9 cellular contexts compared by ENCODE assay signal in the genomic region with DNA sequence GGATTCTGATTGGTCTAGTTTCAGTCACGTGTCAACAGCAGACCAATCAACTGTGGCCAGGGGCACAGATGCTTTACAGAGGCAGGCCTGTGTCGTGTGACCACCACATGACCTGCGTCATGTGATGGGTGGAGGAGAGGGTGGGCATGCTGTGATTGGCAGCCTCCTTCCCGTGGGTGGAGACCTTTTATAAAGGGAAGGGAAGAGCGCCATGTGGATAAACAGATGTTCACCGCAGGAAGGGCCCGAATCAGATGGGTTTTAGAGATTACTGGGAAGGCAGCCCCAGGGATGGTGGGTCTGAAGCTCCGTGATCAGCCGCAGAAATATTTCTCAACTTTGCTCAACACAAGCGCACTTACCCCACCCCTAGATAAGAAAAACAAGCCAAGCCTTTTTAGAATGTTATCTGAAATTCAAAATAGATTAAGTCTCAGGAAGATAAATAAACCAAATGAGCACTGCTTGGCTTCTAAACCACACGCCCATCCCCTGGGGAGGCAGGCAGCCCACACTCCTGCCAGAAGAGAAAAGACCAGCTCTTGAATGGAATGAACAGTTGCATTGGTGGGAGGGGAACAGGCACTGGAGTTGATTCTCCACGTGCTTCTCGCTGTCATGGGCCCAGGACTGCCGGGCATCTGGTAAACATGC. TPM values are rescaled to one million over a fixed set of nuclear protein-coding genes. Genes with fewer than 3 reads are reported as not detected.
DNase-seq lines count a peak whose midpoint lies in the region; ATAC-seq and TF ChIP-seq lines count a peak whose summit lies in the region.
"Had no signal": no experiment of that assay in that cellular context is flagged by ENCODE, and none has a peak within 500 bp of the region (broad histone marks: within the 10 kb centered on the region; RNA-seq: fewer than 3 reads in every experiment).

No MANE protein-coding gene starts in this region.

- H2BK5ac ChIP-seq in neuronal stem cell (ENCODE audit: low read length): no peak overlapping the region

- H3K4me1 Mint-ChIP-seq in Calu3 (ENCODE audit: low read depth, unreplicated experiment): no peaks in the 10 kb centered on the region
- peaks cover 17% of the 10 kb centered on the region for H3K4me1 Mint-ChIP-seq in endothelial cell (ENCODE audit: unreplicated experiment)
- peaks cover 7 to 21% (median 17%) of the 10 kb centered on the region in 4 donors for H3K4me1 Mint-ChIP-seq in CD4-positive, alpha-beta memory T cell

- CTCF ChIA-PET in Calu3 (lab: Charles Lee): no interaction called here
- CTCF ChIA-PET in CD4-positive, alpha-beta memory T cell (lab: Charles Lee; ENCODE audit: partially characterized antibody): no interaction called here

- H4K91ac ChIP-seq in neuronal stem cell (ENCODE audit: low read depth, low read length, poor library complexity): no peak overlapping the region

- peaks cover 0 to 12% (median 0%) of the 10 kb centered on the region in 3 experiments for H3K27me3 ChIP-seq in neuronal stem cell (ENCODE audit: control insufficient read depth in 3 of 3, insufficient read depth in 3 of 3, low read depth in 1 of 3, low read length in 3 of 3)
- H3K27me3 ChIP-seq in CD4-positive, alpha-beta memory T cell (ENCODE audit: insufficient read depth, low read length): no peaks in the 10 kb centered on the region

- peaks cover 0 to 4% of the 10 kb centered on the region in 2 donors for H3K4me1 ChIP-seq in neuronal stem cell (ENCODE audit: control insufficient read depth in 2 of 2, insufficient read depth in 1 of 2, low read depth in 1 of 2, low read length in 2 of 2)
- H3K4me1 ChIP-seq in CD4-positive, alpha-beta memory T cell (ENCODE audit: insufficient read depth, low read length): peaks cover 9% of the 10 kb centered on the region

- H4K8ac ChIP-seq in neuronal stem cell (ENCODE audit: low read depth, low read length): no peak overlapping the region

- POLR2A ChIA-PET in CD4-positive, alpha-beta memory T cell (lab: Charles Lee; ENCODE audit: partially characterized antibody): no interaction called here

- H3K27ac Mint-ChIP-seq in Calu3 (ENCODE audit: unreplicated experiment) (no peak overlapping the region), endothelial cell (ENCODE audit: unreplicated experiment) (no peak overlapping the region)
- peak overlapping the region in 2 of 7 donors; percentile 14 to 24 for H3K27ac Mint-ChIP-seq in CD4-positive, alpha-beta memory T cell

- peak overlapping the region; percentile 68 for H2AFZ ChIP-seq in neuronal stem cell (ENCODE audit: low read length)

- H3K9me3 Mint-ChIP-seq in Calu3 (ENCODE audit: low read depth, unreplicated experiment) (no peaks in the 10 kb centered on the region), endothelial cell (ENCODE audit: unreplicated experiment) (no peaks in the 10 kb centered on the region)
- H3K9me3 Mint-ChIP-seq in CD4-positive, alpha-beta memory T cell: no peaks in the 10 kb centered on the region

- DNase-seq in Calu3 (peak; percentile 32), NCI-H226 (peak; percentile 97), endothelial cell (ENCODE audit: low spot score) (peak; percentile 21), neuronal stem cell (ENCODE audit: low spot score) (no peak), GOT3 (lab: John Stamatoyannopoulos, UW) (no peak)
- DNase-seq in central memory CD4-positive, alpha-beta T cell: no peak
- no peak for DNase-seq in CD4-positive, alpha-beta memory T cell
- DNase-seq: activated CD4-positive, CD25-positive, alpha-beta regulatory T cell treated with anti-CD3 and anti-CD28 coated beads, Interleukin-2, amount 50 U/mL, for 72 hours had no signal

- WGBS in neuronal stem cell (ENCODE audit: extremely low coverage in 2 of 2, insufficient read length in 2 of 2, insufficient replicate concordance in 1 of 2), 2 donors: no CpG with 5 or more reads among the region's 14 CpGs

- no peak overlapping the region for H2BK120ac ChIP-seq in neuronal stem cell (ENCODE audit: low read depth, low read length)

- no peak overlapping the region for H2BK15ac ChIP-seq in neuronal stem cell (ENCODE audit: low read length)

- peak overlapping the region; percentile 66 for H2BK12ac ChIP-seq in neuronal stem cell (ENCODE audit: low read length)

- no peaks in the 10 kb centered on the region for H3K36me3 ChIP-seq in neuronal stem cell (replicated peaks in 1 of 2; ENCODE audit: control insufficient read depth in 2 of 2, insufficient read depth in 2 of 2, low read length in 2 of 2)
- H3K36me3 ChIP-seq in CD4-positive, alpha-beta memory T cell (ENCODE audit: insufficient read depth, low read length): no peaks in the 10 kb centered on the region

- no peak overlapping the region for H3K23ac ChIP-seq in neuronal stem cell (ENCODE audit: low read depth, low read length, poor library complexity)

- H3K4me3 Mint-ChIP-seq in Calu3 (ENCODE audit: low read depth, unreplicated experiment): no peak overlapping the region
- H3K4me3 Mint-ChIP-seq in endothelial cell (ENCODE audit: unreplicated experiment): no peak overlapping the region
- H3K4me3 Mint-ChIP-seq in CD4-positive, alpha-beta memory T cell: no peak overlapping the region

- no peak overlapping the region for H3K14ac ChIP-seq in neuronal stem cell (ENCODE audit: low read length)

- no TSS peak for BruUV-seq in Calu3 (replicated peaks; lab: Mats Ljungman, UMichigan)

- no peaks in the 10 kb centered on the region for H3K79me1 ChIP-seq in neuronal stem cell (ENCODE audit: low read depth, low read length)

- H3K9me3 ChIP-seq in neuronal stem cell (replicated peaks in 1 of 2; ENCODE audit: control insufficient read depth in 2 of 2, insufficient read depth in 1 of 2, low read depth in 1 of 2, low read length in 2 of 2): no peaks in the 10 kb centered on the region
- no peaks in the 10 kb centered on the region for H3K9me3 ChIP-seq in CD4-positive, alpha-beta memory T cell (ENCODE audit: control insufficient read depth in 1 of 2, low read length in 2 of 2)

- no peak overlapping the region for H3K4me2 ChIP-seq in neuronal stem cell (ENCODE audit: insufficient read depth, low read length, poor library complexity, severe bottlenecking)

- H3K27me3 Mint-ChIP-seq in Calu3 (ENCODE audit: unreplicated experiment): peaks cover 28% of the 10 kb centered on the region
- H3K27me3 Mint-ChIP-seq in endothelial cell (ENCODE audit: unreplicated experiment): peaks cover 1% of the 10 kb centered on the region
- no peaks in the 10 kb centered on the region for H3K27me3 Mint-ChIP-seq in CD4-positive, alpha-beta memory T cell

- no peak for ATAC-seq in HG03521 (IDR thresholded peaks at IDR 0.05; ENCODE audit: unreplicated experiment)

- no peak overlapping the region for H3K27ac ChIP-seq in neuronal stem cell (replicated peaks; ENCODE audit: low read length)
- H3K27ac ChIP-seq in CD4-positive, alpha-beta memory T cell (ENCODE audit: low read depth, low read length): no peak overlapping the region

- H3K18ac ChIP-seq in neuronal stem cell (ENCODE audit: low read length): peak overlapping the region; percentile 77

- H3K36me3 Mint-ChIP-seq in Calu3 (ENCODE audit: insufficient read depth, unreplicated experiment): no peaks in the 10 kb centered on the region
- H3K36me3 Mint-ChIP-seq in endothelial cell (ENCODE audit: low read depth, unreplicated experiment): peaks cover 3% of the 10 kb centered on the region
- no peaks in the 10 kb centered on the region for H3K36me3 Mint-ChIP-seq in CD4-positive, alpha-beta memory T cell

- intact Hi-C loops in Calu3 (cut with micrococcal nuclease; ENCODE audit: unreplicated experiment): no loop called here
- intact Hi-C loops in CD4-positive, alpha-beta memory T cell (cut with micrococcal nuclease): no loop called here

- no peak overlapping the region for H3K9ac ChIP-seq in neuronal stem cell (ENCODE audit: low read depth, low read length, poor library complexity)

- no peak overlapping the region for H3K4ac ChIP-seq in neuronal stem cell (ENCODE audit: low read length)

- no peak overlapping the region for H2AK5ac ChIP-seq in neuronal stem cell (ENCODE audit: low read depth, low read length)

- no peak overlapping the region for H3K4me3 ChIP-seq in neuronal stem cell (ENCODE audit: low read length in 2 of 2)
- no peak overlapping the region for H3K4me3 ChIP-seq in CD4-positive, alpha-beta memory T cell (ENCODE audit: low read length in 2 of 2)

- TF ChIP-seq CTCF in Calu3 (IDR thresholded peaks at IDR 0.05; ENCODE audit: unreplicated experiment): no peak
- TF ChIP-seq CTCF in endothelial cell (IDR thresholded peaks at IDR 0.05; ENCODE audit: unreplicated experiment): no peak

RNA-seq across cellular contexts. Expression of a gene that starts 43.6 kb away (rescaled TPM):
- total RNA-seq in Calu3 (2022): 0.40 TPM in 1 of 2 replicates, not detected in the other
- total RNA-seq in endothelial cell (ENCODE audit: unreplicated experiment): 4.0 TPM
- 0.17 TPM for polyA plus RNA-seq in neuronal stem cell (2013, experiment 1 of 2)
- 0.22 TPM for polyA plus RNA-seq in neuronal stem cell (2013, experiment 2 of 2)
- under 1 TPM; 0.42 to 0.47 TPM for total RNA-seq in CD4-positive, alpha-beta memory T cell
- polyA plus RNA-seq in CD4-positive, alpha-beta memory T cell: 1 to 10 TPM; 3.8 to 6.5 TPM

Comparison
In these comparisons a context has a peak if more than half of its experiments do, and no peak if none do; other contexts are left out.
1. DNase-seq: peak in Calu3 (single experiment), NCI-H226 (single experiment) and endothelial cell (single experiment); none in neuronal stem cell (single experiment), central memory CD4-positive, alpha-beta T cell (single experiment), CD4-positive, alpha-beta memory T cell (0 of 5) and GOT3 (single experiment).